In the genomic region with DNA sequence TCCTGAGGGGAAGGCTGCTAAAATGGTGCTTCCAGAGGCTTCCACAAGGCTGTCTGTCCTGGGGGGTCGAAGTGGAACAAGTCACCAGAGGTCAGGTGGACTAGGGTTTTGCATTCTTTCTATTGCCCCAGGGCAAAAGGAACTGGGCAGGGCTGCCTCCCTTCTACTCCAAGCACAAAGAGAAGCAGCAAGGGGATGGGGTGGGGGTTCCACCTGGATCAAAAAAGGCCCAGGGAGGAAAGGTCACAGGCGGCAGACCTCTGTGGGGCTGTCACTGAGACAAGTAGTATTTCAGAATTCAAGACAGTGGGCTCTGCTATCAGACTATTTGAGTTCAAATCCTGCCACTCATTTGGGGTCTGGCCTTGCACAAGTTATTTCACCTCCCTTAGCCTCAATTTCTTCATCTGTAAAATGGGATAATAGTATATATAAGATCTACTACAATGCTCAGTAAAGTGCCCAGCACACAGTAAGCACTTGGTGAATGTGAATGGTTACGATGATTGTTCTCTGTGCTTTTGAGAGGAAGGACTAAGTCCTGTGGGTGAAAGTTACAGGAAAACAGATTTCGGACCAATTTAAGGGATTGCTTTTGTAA, we compare ENCODE assay signal across 27 cellular contexts. TPM values are rescaled to one million over a fixed set of nuclear protein-coding genes. Genes with fewer than 3 reads are reported as not detected.
A peak's percentile ranks its signal among the peaks of the same experiment; 100 is the strongest.
DNase-seq lines count a peak whose midpoint lies in the region; ATAC-seq, FAIRE-seq and TF ChIP-seq lines count a peak whose summit lies in the region.
"Had no signal": no experiment of that assay in that cellular context is flagged by ENCODE, and none has a peak within 500 bp of the region (broad histone marks: within the 10 kb centered on the region; RNA-seq: fewer than 3 reads in every experiment).

No MANE protein-coding gene starts in this region.

- peaks cover 48% of the 10 kb centered on the region for H3K4me1 ChIP-seq in GM23338 (ENCODE audit: insufficient read depth)
- peaks cover 14% of the 10 kb centered on the region for H3K4me1 ChIP-seq in astrocyte (ENCODE audit: insufficient read depth, low read length)
- peaks cover 23% of the 10 kb centered on the region for H3K4me1 ChIP-seq in lower lobe of right lung
- H3K4me1 ChIP-seq in smooth muscle cell (ENCODE audit: low read depth): peaks cover 40% of the 10 kb centered on the region

- no peaks in the 10 kb centered on the region for H4K20me1 ChIP-seq in GM23338 (replicated peaks; ENCODE audit: insufficient read depth)
- no peaks in the 10 kb centered on the region for H4K20me1 ChIP-seq in astrocyte (ENCODE audit: insufficient read depth, low read length)
- H4K20me1 ChIP-seq in smooth muscle cell (ENCODE audit: low read depth): no peaks in the 10 kb centered on the region

- H3K4me3 Mint-ChIP-seq in GM23338 (no peak overlapping the region), astrocyte (ENCODE audit: unreplicated experiment) (no peak overlapping the region)
- no peak overlapping the region for H3K4me3 Mint-ChIP-seq in activated CD4-positive, alpha-beta T cell treated with anti-CD3 and anti-CD28 coated beads, Interleukin-2, amount 10 ng/mL, durations not matched to agents 24 days and 14 days
- H3K4me3 Mint-ChIP-seq: activated T-cell treated with anti-CD3 and anti-CD28 coated beads, Interleukin-2, amount 50 U/mL, for 72 hours; CD8-positive, alpha-beta memory T cell had no signal

- peaks cover 54% of the 10 kb centered on the region for H3K4me1 Mint-ChIP-seq in GM23338
- H3K4me1 Mint-ChIP-seq in astrocyte (ENCODE audit: low read depth, unreplicated experiment): peaks cover 29% of the 10 kb centered on the region
- peaks cover 2% of the 10 kb centered on the region for H3K4me1 Mint-ChIP-seq in activated CD4-positive, alpha-beta T cell treated with anti-CD3 and anti-CD28 coated beads, Interleukin-2, amount 10 ng/mL, durations not matched to agents 24 days and 14 days

- TF ChIP-seq CTCF in GM23338 (conservative IDR thresholded peaks at IDR 0.05; ENCODE audit: low read depth in 2 of 2) (no peak), astrocyte (IDR thresholded peaks at IDR 0.05; ENCODE audit: insufficient read depth, low read depth, low read length) (no peak), lower lobe of right lung (IDR thresholded peaks at IDR 0.05) (no peak), smooth muscle cell (IDR thresholded peaks at IDR 0.05; ENCODE audit: borderline replicate concordance, insufficient read depth, poor library complexity, severe bottlenecking) (no peak)

- no peaks in the 10 kb centered on the region for H3K79me2 ChIP-seq in GM23338 (replicated peaks; ENCODE audit: insufficient read depth)
- no peaks in the 10 kb centered on the region for H3K79me2 ChIP-seq in astrocyte (ENCODE audit: insufficient read depth, low read length)
- H3K79me2 ChIP-seq in smooth muscle cell (ENCODE audit: low read depth): no peaks in the 10 kb centered on the region

- no peaks in the 10 kb centered on the region for H3K36me3 Mint-ChIP-seq in GM23338 (ENCODE audit: low read depth)
- no peaks in the 10 kb centered on the region for H3K36me3 Mint-ChIP-seq in astrocyte (ENCODE audit: low read depth, unreplicated experiment)
- no peaks in the 10 kb centered on the region for H3K36me3 Mint-ChIP-seq in activated CD4-positive, alpha-beta T cell treated with anti-CD3 and anti-CD28 coated beads, Interleukin-2, amount 10 ng/mL, durations not matched to agents 24 days and 14 days (ENCODE audit: low read depth)
- H3K36me3 Mint-ChIP-seq: CD8-positive, alpha-beta memory T cell had no signal

- intact Hi-C loops in lower lobe of right lung (cut with DNase I): no loop called here
- intact Hi-C loops in activated CD4-positive, alpha-beta T cell treated with anti-CD3 and anti-CD28 coated beads, Interleukin-2, amount 10 ng/mL, durations not matched to agents 24 days and 14 days (cut with micrococcal nuclease): no loop called here

- no peak for DNase-seq in GM23338 (ENCODE audit: low spot score)
- DNase-seq in astrocyte (ENCODE audit: low read depth): no peak
- DNase-seq in lower lobe of right lung: no peak
- DNase-seq in smooth muscle cell (lab: John Stamatoyannopoulos, UW; ENCODE audit: unreplicated experiment): no peak
- DNase-seq in activated CD4-positive, alpha-beta T cell treated with anti-CD3 and anti-CD28 coated beads, Interleukin-2, amount 10 ng/mL, durations not matched to agents 24 days and 14 days: no peak
- no peak for DNase-seq in T-helper 9 cell
- DNase-seq in globus pallidus (ENCODE audit: low spot score): no peak
- DNase-seq: activated CD4-positive, alpha-beta T cell treated with anti-CD3 and anti-CD28 coated beads, Interleukin-2, amount 50 U/mL, for 1 hour; activated naive CD4-positive, alpha-beta T cell treated with Interleukin-2 at 50 U/mL for 16 hours; activated T-cell treated with anti-CD3 and anti-CD28 coated beads, Interleukin-2, amount 50 U/mL, for 72 hours; BE2C; brain microvascular endothelial cell; CD8-positive, alpha-beta memory T cell; DMS 273 treated with DMSO at 0.1 percent for 48 hours; heart left ventricle; Kasumi-1; kidney glomerular epithelial cell; MV-4-11; NCI-H1436 treated with DMSO at 0.1 percent for 48 hours; stimulated activated naive CD8-positive, alpha-beta T cell treated with anti-CD3 and anti-CD28 coated beads, Interleukin-15, Interleukin-2, amounts not matched to agents 100 U/mL and 50 U/mL, for 24 hours had no signal

- H3K4me3 ChIP-seq in GM23338 (peak overlapping the region; percentile 66; the same call in 1 of the 2 replicates), astrocyte (ENCODE audit: insufficient read depth, low read depth, low read length) (no peak overlapping the region), lower lobe of right lung (no peak overlapping the region), smooth muscle cell (no peak overlapping the region)
- H3K4me3 ChIP-seq: heart left ventricle, prostate gland had no signal

- no peaks in the 10 kb centered on the region for H3K36me3 ChIP-seq in GM23338 (ENCODE audit: insufficient read depth)
- no peaks in the 10 kb centered on the region for H3K36me3 ChIP-seq in astrocyte (ENCODE audit: insufficient read depth, low read length)
- H3K36me3 ChIP-seq in lower lobe of right lung: no peaks in the 10 kb centered on the region
- no peaks in the 10 kb centered on the region for H3K36me3 ChIP-seq in smooth muscle cell (ENCODE audit: low read depth)
- H3K36me3 ChIP-seq: BE2C, brain microvascular endothelial cell, heart left ventricle, prostate gland had no signal

- H2AFZ ChIP-seq in GM23338: peak overlapping the region; percentile 93
- H2AFZ ChIP-seq in astrocyte (ENCODE audit: low read depth, low read length): no peak overlapping the region
- H2AFZ ChIP-seq in smooth muscle cell (ENCODE audit: low read depth): no peak overlapping the region

- H3F3A ChIP-seq in GM23338 (replicated peaks; ENCODE audit: low read depth) (peaks cover 7% of the 10 kb centered on the region; the same call in 1 of the 2 replicates), smooth muscle cell (ENCODE audit: low read depth) (peaks cover 39% of the 10 kb centered on the region)

- no peak overlapping the region for H3K9ac ChIP-seq in astrocyte (ENCODE audit: low read length)
- H3K9ac ChIP-seq in smooth muscle cell (ENCODE audit: low read depth): no peak overlapping the region

- H3K27ac ChIP-seq in GM23338 (ENCODE audit: low read depth) (0 out of 2 replicates have a peak overlapping the region, but pooled peaks have one; percentile 66), astrocyte (ENCODE audit: low read depth, low read length) (no peak overlapping the region), lower lobe of right lung (peak overlapping the region; percentile 65), smooth muscle cell (ENCODE audit: low read depth) (peak overlapping the region; percentile 22)
- H3K27ac ChIP-seq: brain microvascular endothelial cell, prostate gland had no signal

- H3K9me3 Mint-ChIP-seq in GM23338 (no peaks in the 10 kb centered on the region), astrocyte (ENCODE audit: unreplicated experiment) (no peaks in the 10 kb centered on the region)
- no peaks in the 10 kb centered on the region for H3K9me3 Mint-ChIP-seq in activated CD4-positive, alpha-beta T cell treated with anti-CD3 and anti-CD28 coated beads, Interleukin-2, amount 10 ng/mL, durations not matched to agents 24 days and 14 days
- H3K9me3 Mint-ChIP-seq: activated T-cell treated with anti-CD3 and anti-CD28 coated beads, Interleukin-2, amount 50 U/mL, for 72 hours; CD8-positive, alpha-beta memory T cell had no signal

- H3K4me2 ChIP-seq in GM23338: peak overlapping the region; percentile 85
- H3K4me2 ChIP-seq in astrocyte (ENCODE audit: low read length): no peak overlapping the region
- H3K4me2 ChIP-seq in smooth muscle cell: no peak overlapping the region

- no peaks in the 10 kb centered on the region for H3K9me3 ChIP-seq in astrocyte (ENCODE audit: insufficient read depth, low read depth, low read length)
- no peaks in the 10 kb centered on the region for H3K9me3 ChIP-seq in lower lobe of right lung
- no peaks in the 10 kb centered on the region for H3K9me3 ChIP-seq in smooth muscle cell (replicated peaks; ENCODE audit: low read depth)
- H3K9me3 ChIP-seq: BE2C, heart left ventricle, prostate gland had no signal

- FAIRE-seq in astrocyte (lab: Jason Lieb, UNC): no peak
- FAIRE-seq: GM12892, H54 had no signal

- no peak for ATAC-seq in GM23338
- ATAC-seq in lower lobe of right lung: no peak
- no peak for ATAC-seq in HG02678 (IDR thresholded peaks at IDR 0.05; ENCODE audit: unreplicated experiment)
- ATAC-seq: activated T-cell treated with anti-CD3 and anti-CD28 coated beads, Interleukin-2, amount 50 U/mL, for 72 hours; Right ventricle myocardium inferior; stimulated activated naive CD8-positive, alpha-beta T cell treated with anti-CD3 and anti-CD28 coated beads, Interleukin-15, Interleukin-2, amounts not matched to agents 100 U/mL and 50 U/mL, for 24 hours had no signal

- H3K27ac Mint-ChIP-seq in GM23338: no peak overlapping the region
- peak overlapping the region; percentile 77 for H3K27ac Mint-ChIP-seq in astrocyte (ENCODE audit: unreplicated experiment)
- no peak overlapping the region for H3K27ac Mint-ChIP-seq in activated CD4-positive, alpha-beta T cell treated with anti-CD3 and anti-CD28 coated beads, Interleukin-2, amount 10 ng/mL, durations not matched to agents 24 days and 14 days
- H3K27ac Mint-ChIP-seq: activated T-cell treated with anti-CD3 and anti-CD28 coated beads, Interleukin-2, amount 50 U/mL, for 72 hours had no signal

- peaks cover 12% of the 10 kb centered on the region for H3K27me3 ChIP-seq in GM23338 (ENCODE audit: insufficient read depth)
- no peaks in the 10 kb centered on the region for H3K27me3 ChIP-seq in astrocyte (ENCODE audit: insufficient read depth, low read length)
- peaks cover 25% of the 10 kb centered on the region for H3K27me3 ChIP-seq in lower lobe of right lung (ENCODE audit: low read depth)
- no peaks in the 10 kb centered on the region for H3K27me3 ChIP-seq in smooth muscle cell (ENCODE audit: low read depth)
- H3K27me3 ChIP-seq: BE2C, brain microvascular endothelial cell had no signal

- no peaks in the 10 kb centered on the region for H3K9me2 ChIP-seq in GM23338 (ENCODE audit: insufficient read depth)

- WGBS in smooth muscle cell (ENCODE audit: low lambda C conversion rate): 86% methylated on average over 4 of the region's 4 CpGs

- peaks cover 16% of the 10 kb centered on the region for H3K27me3 Mint-ChIP-seq in GM23338 (ENCODE audit: insufficient read depth, low read depth, poor library complexity)
- H3K27me3 Mint-ChIP-seq in astrocyte (ENCODE audit: low read depth, unreplicated experiment): peaks cover 7% of the 10 kb centered on the region
- peaks cover 47% of the 10 kb centered on the region for H3K27me3 Mint-ChIP-seq in activated CD4-positive, alpha-beta T cell treated with anti-CD3 and anti-CD28 coated beads, Interleukin-2, amount 10 ng/mL, durations not matched to agents 24 days and 14 days

RNA-seq across cellular contexts. Expression of gene ARSI, which starts 1.9 kb away (rescaled TPM):
- total RNA-seq in GM23338 (2014; rRNA removed; shearing (Covaris generic)): 6.9 and 7.1 TPM in 2 replicates
- polyA plus RNA-seq in GM23338 (2016; fragmentation: Nextera tagmentation; extraction: Ambion mirVana) (0.99 and 1.6 TPM in 2 replicates), smooth muscle cell (55.9 and 87.6 TPM in 2 replicates)
- total RNA-seq in astrocyte (21.4 and 23.0 TPM in 2 replicates), lower lobe of right lung (3.5 TPM), smooth muscle cell (68.9 and 72.8 TPM in 2 replicates)
- total RNA-seq in activated CD4-positive, alpha-beta T cell treated with anti-CD3 and anti-CD28 coated beads, Interleukin-2, amount 10 ng/mL, durations not matched to agents 24 days and 14 days: not detected in 2 replicates
- total RNA-seq: activated T-cell treated with anti-CD3 and anti-CD28 coated beads, Interleukin-2, amount 50 U/mL, for 72 hours; CD8-positive, alpha-beta memory T cell; lung microvascular endothelial cell had no signal
- polyA plus RNA-seq: CD8-positive, alpha-beta memory T cell had no signal

RNA-seq across cellular contexts. Expression of gene CAMK2A, which starts 15.0 kb away (rescaled TPM):
- total RNA-seq in GM23338 (2014; rRNA removed; shearing (Covaris generic)): not detected in 2 replicates
- polyA plus RNA-seq in GM23338 (2016; fragmentation: Nextera tagmentation; extraction: Ambion mirVana): 0.18 TPM in 1 of 2 replicates, not detected in the other
- 1.2 and 1.6 TPM in 2 replicates for total RNA-seq in astrocyte
- total RNA-seq in lower lobe of right lung: 1.3 TPM
- total RNA-seq in smooth muscle cell: 1.6 and 2.2 TPM in 2 replicates
- 0.83 and 1.1 TPM in 2 replicates for polyA plus RNA-seq in smooth muscle cell
- not detected in 2 replicates for total RNA-seq in activated CD4-positive, alpha-beta T cell treated with anti-CD3 and anti-CD28 coated beads, Interleukin-2, amount 10 ng/mL, durations not matched to agents 24 days and 14 days
- total RNA-seq: activated T-cell treated with anti-CD3 and anti-CD28 coated beads, Interleukin-2, amount 50 U/mL, for 72 hours; CD8-positive, alpha-beta memory T cell; lung microvascular endothelial cell; NCI-H460 had no signal
- polyA plus RNA-seq: CD8-positive, alpha-beta memory T cell had no signal

RNA-seq across cellular contexts. Expression of gene TCOF1, which starts 52.9 kb away (rescaled TPM):
- total RNA-seq in GM23338 (2014; rRNA removed; shearing (Covaris generic)): 152 and 165 TPM in 2 replicates
- 83.4 and 86.8 TPM in 2 replicates for polyA plus RNA-seq in GM23338 (2016; fragmentation: Nextera tagmentation; extraction: Ambion mirVana)
- 36.1 and 47.5 TPM in 2 replicates for total RNA-seq in astrocyte
- 27.1 TPM for total RNA-seq in lower lobe of right lung
- total RNA-seq in smooth muscle cell: 12.7 and 16.0 TPM in 2 replicates
- 25.9 and 27.6 TPM in 2 replicates for polyA plus RNA-seq in smooth muscle cell
- total RNA-seq in activated CD4-positive, alpha-beta T cell treated with anti-CD3 and anti-CD28 coated beads, Interleukin-2, amount 10 ng/mL, durations not matched to agents 24 days and 14 days: 130 and 140 TPM in 2 replicates
